1 cellular context compared by ENCODE assay signal in genomic region chr7:137957887-137958286, GRCh38.
TF ChIP-seq lines count a peak whose summit lies in the region.

No MANE protein-coding gene starts in this region.

TF ChIP-seq in GM23338, 12 proteins besides CTCF, POLR2A, EP300 and RAD21:
- TF ChIP-seq CREB1 (CRISPR knock-in tag; IDR thresholded peaks at IDR 0.05; ENCODE audit: low read depth) = no peak
